In the genomic region with DNA sequence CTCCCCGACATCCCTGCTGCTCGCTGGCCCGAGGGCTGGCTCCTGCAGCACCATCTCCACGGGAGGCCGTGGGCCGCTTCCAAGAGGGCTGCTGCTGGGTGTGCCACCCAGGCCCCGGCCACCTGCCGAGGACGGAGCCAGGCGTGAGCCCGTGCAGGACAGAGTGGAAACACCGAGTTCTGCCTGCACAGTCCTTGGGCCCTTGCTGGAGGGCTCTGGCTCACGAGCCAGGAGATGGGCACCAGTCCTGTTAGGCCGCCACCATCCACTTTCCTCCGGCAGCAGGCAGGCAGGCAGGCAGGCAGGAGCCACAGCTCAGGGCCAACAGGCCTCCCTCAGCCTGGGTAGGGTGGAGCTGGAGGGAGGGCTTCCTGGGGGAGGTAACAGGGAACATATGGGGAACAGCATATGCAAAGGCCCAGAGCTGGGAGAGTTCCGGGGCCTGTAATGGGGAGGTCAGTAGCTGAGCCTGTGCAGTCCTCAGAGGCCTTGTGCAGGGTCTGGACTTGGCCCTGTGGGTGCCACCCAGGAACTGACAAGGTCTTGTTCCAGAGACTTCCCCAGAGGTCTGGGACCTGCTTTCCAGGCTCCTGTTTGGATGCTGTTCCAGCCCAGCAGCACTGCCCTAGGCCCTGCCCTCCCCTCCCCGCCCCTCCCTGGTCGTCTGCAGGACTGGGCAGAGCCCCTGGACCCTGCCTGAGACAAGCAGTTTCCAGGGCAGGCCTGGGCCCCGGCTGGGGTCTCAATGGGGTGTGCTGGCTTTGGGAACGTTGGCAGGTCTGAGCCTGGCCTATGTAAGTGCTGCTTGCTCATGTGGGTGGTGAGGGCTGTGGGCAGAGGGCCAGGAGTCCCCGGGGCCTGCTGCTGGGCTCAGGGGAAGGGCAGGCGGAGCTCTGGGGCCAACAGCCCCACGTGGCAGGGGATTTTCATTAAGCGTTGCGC, we compare ENCODE assay signal across 10 cellular contexts. TPM values are rescaled to one million over a fixed set of nuclear protein-coding genes. Genes with fewer than 3 reads are reported as not detected.
A peak's percentile ranks its signal among the peaks of the same experiment; 100 is the strongest.
DNase-seq lines count a peak whose midpoint lies in the region; ATAC-seq, FAIRE-seq and TF ChIP-seq lines count a peak whose summit lies in the region.
"Had no signal": no experiment of that assay in that cellular context is flagged by ENCODE, and none has a peak within 500 bp of the region (broad histone marks: within the 10 kb centered on the region; RNA-seq: fewer than 3 reads in every experiment).

No MANE protein-coding gene starts in this region.

- H3K4me2 ChIP-seq in BLaER1 treated with 17β-estradiol and CSF1 and Interleukin-3, amounts not matched to agents 10 nM and 100 nM = peak overlapping the region; percentile 51 to 95 (median 83)
- H3K4me2 ChIP-seq in H1 (ENCODE audit: insufficient read depth in 1 of 2, low read depth in 2 of 2, low read length in 2 of 2) (no peak overlapping the region), parathyroid adenoma (ENCODE audit: low read length) (peak overlapping the region; percentile 63)

- H2BK120ac ChIP-seq in H1 (replicated peaks; ENCODE audit: low read depth, low read length) = no peak overlapping the region

- peaks cover 21% of the 10 kb centered on the region for H3K79me1 ChIP-seq in H1 (ENCODE audit: low read depth, low read length)

- TF ChIP-seq CTCF in H1 (IDR thresholded peaks at IDR 0.05; ENCODE audit: control extremely low read depth in 1 of 3, insufficient read depth in 1 of 3, low read depth in 1 of 3, low read length in 3 of 3) (no peak), parathyroid adenoma (IDR thresholded peaks at IDR 0.05) (no peak)

- H2BK20ac ChIP-seq in H1 (ENCODE audit: low read length) = no peak overlapping the region

- no peak overlapping the region for H4K91ac ChIP-seq in H1 (replicated peaks; ENCODE audit: insufficient read length, low read length)

- H3K4ac ChIP-seq in H1 (replicated peaks; ENCODE audit: insufficient read length, low read depth, low read length) = no peak overlapping the region

- H3K9me3 ChIP-seq in BLaER1 treated with 17β-estradiol and CSF1 and Interleukin-3, amounts not matched to agents 10 nM and 100 nM (replicated peaks in 1 of 11) = no peaks in the 10 kb centered on the region
- H3K9me3 ChIP-seq in H1 (ENCODE audit: insufficient read depth in 2 of 2, low read depth in 1 of 2, low read length in 1 of 2) = no peaks in the 10 kb centered on the region
- H3K9me3 ChIP-seq in parathyroid adenoma (ENCODE audit: control insufficient read depth, low read length) = no peaks in the 10 kb centered on the region

- no peak overlapping the region for H3K23ac ChIP-seq in H1 (ENCODE audit: insufficient read length)

- no peak overlapping the region for H3K18ac ChIP-seq in H1 (ENCODE audit: extremely low read depth, low read length)

- TF ChIP-seq RAD21 in H1 (IDR thresholded peaks at IDR 0.05 in 1 of 2, conservative IDR thresholded peaks at IDR 0.05 in 1 of 2; ENCODE audit: low read depth in 2 of 2, low read length in 2 of 2) = no peak

- H3K79me2 ChIP-seq in H1 (ENCODE audit: control insufficient read depth in 1 of 2, insufficient read depth in 2 of 2, low read length in 2 of 2) = peaks cover 0 to 30% of the 10 kb centered on the region in 2 experiments; a peak in 1 of 4 replicates
- H3K79me2 ChIP-seq in parathyroid adenoma = peaks cover 43% of the 10 kb centered on the region

- H3K9ac ChIP-seq in BLaER1 treated with 17β-estradiol and CSF1 and Interleukin-3, amounts not matched to agents 10 nM and 100 nM = peak overlapping the region in 7 of 11 experiments; percentile 7 to 54 (median 22); a peak in 12 of 22 replicates
- H3K9ac ChIP-seq in H1 (replicated peaks in 1 of 4; ENCODE audit: extremely low read depth in 1 of 4, low read depth in 3 of 4, low read length in 3 of 4) (no peak overlapping the region), parathyroid adenoma (no peak overlapping the region)

- TF ChIP-seq POLR2A in H1 (IDR thresholded peaks at IDR 0.05; ENCODE audit: control extremely low read depth in 1 of 2, low read depth in 2 of 2, low read length in 2 of 2) = no peak

- H2AFZ ChIP-seq in H1 (ENCODE audit: low read length) (no peak overlapping the region), parathyroid adenoma (no peak overlapping the region)

- H2BK12ac ChIP-seq in H1 (ENCODE audit: low read depth, low read length) = no peak overlapping the region

- no peaks in the 10 kb centered on the region for H3K27me3 ChIP-seq in BLaER1 treated with 17β-estradiol and CSF1 and Interleukin-3, amounts not matched to agents 10 nM and 100 nM
- H3K27me3 ChIP-seq in H1 (replicated peaks in 1 of 4; ENCODE audit: control insufficient read depth in 3 of 4, extremely low read depth in 1 of 4, insufficient read depth in 3 of 4, low read length in 3 of 4) (no peaks in the 10 kb centered on the region), parathyroid adenoma (ENCODE audit: control insufficient read depth, insufficient read depth, low read length) (no peaks in the 10 kb centered on the region)

- FAIRE-seq in H1 (lab: Jason Lieb, UNC) = no peak
- FAIRE-seq: H54 had no signal

- H3K36me3 ChIP-seq in BLaER1 treated with 17β-estradiol and CSF1 and Interleukin-3, amounts not matched to agents 10 nM and 100 nM = no peaks in the 10 kb centered on the region; a peak in 1 of 22 replicates
- H3K36me3 ChIP-seq in H1 (ENCODE audit: control insufficient read depth in 2 of 4, insufficient read depth in 4 of 4, low read length in 3 of 4) (no peaks in the 10 kb centered on the region), parathyroid adenoma (ENCODE audit: control insufficient read depth, insufficient read depth, low read length) (no peaks in the 10 kb centered on the region)

- POLR2A ChIA-PET in H1 (lab: Charles Lee; ENCODE audit: partially characterized antibody) = no interaction called here

- peak overlapping the region; percentile 11 for H4K8ac ChIP-seq in H1 (ENCODE audit: extremely low read depth, insufficient read depth, low read length)

- H4K20me1 ChIP-seq in BLaER1 treated with 17β-estradiol and CSF1 and Interleukin-3, amounts not matched to agents 10 nM and 100 nM = peaks cover 99 to 100% (median 100%) of the 10 kb centered on the region in 11 experiments
- peaks cover 19 to 43% of the 10 kb centered on the region in 2 experiments for H4K20me1 ChIP-seq in H1 (replicated peaks in 1 of 2; ENCODE audit: control insufficient read depth in 1 of 2, insufficient read depth in 2 of 2, low read length in 2 of 2)

- DNase-seq in NCI-H1105 (lab: John Stamatoyannopoulos, UW) = peak; percentile 82
- DNase-seq in H1 (ENCODE audit: low read depth in 1 of 2, low spot score in 2 of 2) = no peak
- DNase-seq in NCI-H510A (lab: John Stamatoyannopoulos, UW) = no peak
- DNase-seq in middle frontal gyrus (ENCODE audit: extremely low spot score, low spot score) = no peak
- DNase-seq: NCI-H2029 had no signal

- H2AK5ac ChIP-seq in H1 (ENCODE audit: low read depth, low read length) = no peak overlapping the region

- no peak for TF ChIP-seq EP300 in H1 (IDR thresholded peaks at IDR 0.05; ENCODE audit: borderline replicate concordance in 1 of 2, low read depth in 2 of 2, low read length in 2 of 2)

- WGBS in H1 (ENCODE audit: extremely low coverage in 1 of 2, insufficient coverage in 1 of 2, insufficient read length in 1 of 2, insufficient replicate concordance in 2 of 2, low coverage in 1 of 2, low lambda C conversion rate in 2 of 2, missing lambda C conversion rate in 1 of 2), 2 experiments = 88% methylated on average over 24 of the region's 25 CpGs; no CpG with 5 or more reads in 1 of the 2 experiments

- H4K5ac ChIP-seq in H1 (ENCODE audit: insufficient read length, low read depth, low read length) = no peak overlapping the region

- H3K4me3 ChIP-seq in BLaER1 treated with 17β-estradiol and CSF1 and Interleukin-3, amounts not matched to agents 10 nM and 100 nM = no peak overlapping the region
- no peak overlapping the region for H3K4me3 ChIP-seq in H1 (ENCODE audit: extremely low read depth in 1 of 4, insufficient read depth in 2 of 4, low read depth in 3 of 4, low read length in 4 of 4)
- H3K4me3 ChIP-seq in parathyroid adenoma (ENCODE audit: low read depth, low read length) = no peak overlapping the region

- peak overlapping the region in 3 of 11 experiments; percentile 0 to 30 (median 18); a peak in 3 of 22 replicates for H3K27ac ChIP-seq in BLaER1 treated with 17β-estradiol and CSF1 and Interleukin-3, amounts not matched to agents 10 nM and 100 nM
- H3K27ac ChIP-seq in H1 (ENCODE audit: low read depth, low read length) (no peak overlapping the region), parathyroid adenoma (peak overlapping the region; percentile 86)

- no peak overlapping the region for H3K56ac ChIP-seq in H1 (replicated peaks; ENCODE audit: insufficient read length, low read depth, low read length)

- H2BK5ac ChIP-seq in H1 (ENCODE audit: low read depth, low read length) = peak overlapping the region; percentile 35; the same call in 1 of the 2 replicates

- CTCF ChIA-PET in H1 (lab: Charles Lee; ENCODE audit: partially characterized antibody) = interaction anchor here (0.8 to 1.5 kb wide), 4 partner anchors 8 to 220 kb away, joined by 3 read pairs; no protein-coding TSS in a partner anchor

- H2BK15ac ChIP-seq in H1 (ENCODE audit: low read length) = no peak overlapping the region

- no peak for ATAC-seq in HG03139 (IDR thresholded peaks at IDR 0.05; ENCODE audit: unreplicated experiment)
- ATAC-seq in HG02763 (IDR thresholded peaks at IDR 0.05; ENCODE audit: unreplicated experiment) = no peak

- H3K4me1 ChIP-seq in BLaER1 treated with 17β-estradiol and CSF1 and Interleukin-3, amounts not matched to agents 10 nM and 100 nM = peaks cover 88 to 99% (median 98%) of the 10 kb centered on the region in 10 experiments
- no peaks in the 10 kb centered on the region; a peak in 1 of 7 replicates for H3K4me1 ChIP-seq in H1 (replicated peaks in 1 of 4; ENCODE audit: control insufficient read depth in 3 of 4, insufficient read depth in 4 of 4, low read length in 3 of 4)
- H3K4me1 ChIP-seq in parathyroid adenoma = peaks cover 76% of the 10 kb centered on the region

- no peaks in the 10 kb centered on the region for H3K23me2 ChIP-seq in H1 (ENCODE audit: low read depth, low read length)

- no peak overlapping the region for H3K14ac ChIP-seq in H1 (ENCODE audit: insufficient read length)

TF ChIP-seq in H1, 55 proteins besides CTCF, POLR2A, EP300 and RAD21 (continues in another document):
- TF ChIP-seq SAP30 (IDR thresholded peaks at IDR 0.05; ENCODE audit: insufficient read depth, insufficient replicate concordance, low read length) (no peak), ZNF274 (IDR thresholded peaks at IDR 0.05; ENCODE audit: borderline replicate concordance, extremely low read depth, low read length) (no peak), EGR1 (IDR thresholded peaks at IDR 0.05; ENCODE audit: borderline replicate concordance, low read depth, low read length) (no peak)

RNA-seq across cellular contexts. Expression of a gene that starts 32.0 kb away (rescaled TPM):
- 28.1 and 29.4 TPM in 2 replicates for total RNA-seq in H1 (2021; fragmentation: NEBNext Ultra II Directional; extraction: Animal tissue kit (Norgen Biotek cat#: 25700))
- 9.8 and 21.0 TPM in 2 replicates for polyA plus RNA-seq in H1 (2011; rRNA removed)
- 14.3 TPM for polyA plus RNA-seq in H1 (2011; cell fraction: cytosol; rRNA removed)
- 27.1 TPM for polyA plus RNA-seq in H1 (2011; cell fraction: nucleus; rRNA removed)
- polyA plus RNA-seq in H1 (2012, experiment 1 of 2) = 14.2 to 23.4 TPM (median 21.5 TPM) in 4 replicates
- polyA plus RNA-seq in H1 (2012, experiment 2 of 2) = 17.1 TPM
- polyA plus RNA-seq in H1 (2013, experiment 1 of 2) = 14.4 TPM
- polyA plus RNA-seq in H1 (2013, experiment 2 of 2) = 14.7 TPM
- polyA minus RNA-seq in H1 (2011; rRNA and poly(A)+ RNA removed) = 9.7 and 12.2 TPM in 2 replicates
- polyA minus RNA-seq in H1 (2011; cell fraction: cytosol; rRNA and poly(A)+ RNA removed) = 14.5 TPM
- 13.4 TPM for polyA minus RNA-seq in H1 (2011; cell fraction: nucleus; rRNA and poly(A)+ RNA removed)

Comparison
In these comparisons a context has a peak if more than half of its experiments do, and no peak if none do; other contexts are left out.
1. H3K4me2 ChIP-seq: peak in BLaER1 treated with 17β-estradiol and CSF1 and Interleukin-3, amounts not matched to agents 10 nM and 100 nM (11 of 11) and parathyroid adenoma (single experiment); none in H1 (0 of 2).
2. H3K9ac ChIP-seq: peak in BLaER1 treated with 17β-estradiol and CSF1 and Interleukin-3, amounts not matched to agents 10 nM and 100 nM (7 of 11); none in H1 (0 of 4) and parathyroid adenoma (single experiment).